In the genomic region with DNA sequence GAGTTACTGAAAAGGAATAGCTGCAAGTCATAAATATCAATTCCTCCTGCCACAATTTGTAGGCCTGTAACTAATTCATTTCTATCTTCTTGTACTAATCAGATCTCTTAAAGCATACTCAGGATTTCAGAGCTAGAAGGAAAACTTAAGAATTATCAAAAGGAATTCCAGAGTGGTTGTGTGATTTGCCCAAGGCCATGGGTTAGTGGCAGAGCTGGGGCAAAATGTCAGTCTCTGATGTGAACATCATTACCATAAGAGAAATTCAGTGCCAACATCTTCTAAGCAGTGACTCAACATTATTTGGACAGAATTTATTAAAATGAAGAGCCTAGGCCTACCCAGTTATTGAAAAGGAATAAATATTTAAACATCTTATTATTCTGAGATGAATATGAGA, we compare ENCODE assay signal across 32 cellular contexts. TPM values are rescaled to one million over a fixed set of nuclear protein-coding genes. Genes with fewer than 3 reads are reported as not detected.
"Had no signal": no experiment of that assay in that cellular context is flagged by ENCODE, and none has a peak within 500 bp of the region (broad histone marks: within the 10 kb centered on the region; RNA-seq: fewer than 3 reads in every experiment).

No MANE protein-coding gene starts in this region.

- H3K36me3 Mint-ChIP-seq: activated CD4-positive, alpha-beta memory T cell treated with anti-CD3 and anti-CD28 coated beads for 36 hours; activated naive CD4-positive, alpha-beta T cell treated with anti-CD3 and anti-CD28 coated beads, Interleukin-2, amount 10 ng/mL, durations not matched to agents 7 days and 5 days; activated naive CD8-positive, alpha-beta T cell treated with anti-CD3 and anti-CD28 coated beads, Interleukin-2, amount 10 ng/mL, durations not matched to agents 7 days and 5 days; immature natural killer cell; naive B cell; stimulated activated naive B cell treated with anti-CD40 and anti-IgM and Interleukin-4, amounts not matched to agents 10 μg/mL and 1 μg/mL and 100 μg/mL, for 72 hours had no signal

- H3K4me3 Mint-ChIP-seq: activated CD4-positive, alpha-beta memory T cell treated with anti-CD3 and anti-CD28 coated beads for 36 hours; activated CD4-positive, alpha-beta T cell treated with anti-CD3 and anti-CD28 coated beads, Interleukin-2, amount 10 ng/mL, durations not matched to agents 24 days and 14 days; activated naive CD4-positive, alpha-beta T cell treated with anti-CD3 and anti-CD28 coated beads, Interleukin-2, amount 10 ng/mL, durations not matched to agents 7 days and 5 days; activated naive CD8-positive, alpha-beta T cell treated with anti-CD3 and anti-CD28 coated beads, Interleukin-2, amount 10 ng/mL, durations not matched to agents 7 days and 5 days; activated T-cell treated with anti-CD3 and anti-CD28 coated beads, Interleukin-2, amount 50 U/mL, for 24 hours; central memory CD8-positive, alpha-beta T cell; immature natural killer cell; naive B cell; nephron progenitor cell; stimulated activated naive B cell treated with anti-CD40 and anti-IgM and Interleukin-4, amounts not matched to agents 10 μg/mL and 1 μg/mL and 100 μg/mL, for 72 hours had no signal

- H3K27me3 Mint-ChIP-seq: activated CD4-positive, alpha-beta memory T cell treated with anti-CD3 and anti-CD28 coated beads for 36 hours; activated naive CD4-positive, alpha-beta T cell treated with anti-CD3 and anti-CD28 coated beads, Interleukin-2, amount 10 ng/mL, durations not matched to agents 7 days and 5 days; activated T-cell treated with anti-CD3 and anti-CD28 coated beads, Interleukin-2, amount 50 U/mL, for 24 hours; central memory CD8-positive, alpha-beta T cell; progenitor cell of endocrine pancreas had no signal

- ATAC-seq: heart left ventricle; left colon; stimulated activated naive B cell treated with anti-CD40 and anti-IgM and Interleukin-4, amounts not matched to agents 10 μg/mL and 1 μg/mL and 100 μg/mL, for 72 hours; upper lobe of right lung had no signal

- H3K27ac ChIP-seq: dorsolateral prefrontal cortex, heart left ventricle, neutrophil, ovary, stomach, thyroid gland, upper lobe of right lung had no signal

- H3K9me3 Mint-ChIP-seq: activated CD4-positive, alpha-beta memory T cell treated with anti-CD3 and anti-CD28 coated beads for 36 hours; activated CD4-positive, alpha-beta T cell treated with anti-CD3 and anti-CD28 coated beads, Interleukin-2, amount 10 ng/mL, durations not matched to agents 24 days and 14 days; activated naive CD4-positive, alpha-beta T cell treated with anti-CD3 and anti-CD28 coated beads, Interleukin-2, amount 10 ng/mL, durations not matched to agents 7 days and 5 days; activated naive CD8-positive, alpha-beta T cell treated with anti-CD3 and anti-CD28 coated beads, Interleukin-2, amount 10 ng/mL, durations not matched to agents 7 days and 5 days; activated T-cell treated with anti-CD3 and anti-CD28 coated beads, Interleukin-2, amount 50 U/mL, for 24 hours; nephron progenitor cell; stimulated activated naive B cell treated with anti-CD40 and anti-IgM and Interleukin-4, amounts not matched to agents 10 μg/mL and 1 μg/mL and 100 μg/mL, for 72 hours had no signal

- H3K36me3 ChIP-seq: heart left ventricle, neutrophil, ovary, stomach, thyroid gland, upper lobe of right lung had no signal

- H3K9me3 ChIP-seq: heart left ventricle, neutrophil, ovary, stomach, thyroid gland, upper lobe of right lung had no signal

- DNase-seq: activated CD4-positive, alpha-beta memory T cell treated with anti-CD3 and anti-CD28 coated beads for 36 hours; activated CD4-positive, alpha-beta T cell treated with anti-CD3 and anti-CD28 coated beads, Interleukin-2, amount 10 ng/mL, durations not matched to agents 24 days and 14 days; activated CD4-positive, CD25-positive, alpha-beta regulatory T cell treated with anti-CD3 and anti-CD28 coated beads, Interleukin-2, amount 50 U/mL, for 72 hours; activated CD8-positive, alpha-beta memory T cell treated with anti-CD3 and anti-CD28 coated beads, Interleukin-2, amount 50 U/mL, for 4 hours; activated gamma-delta T cell; activated naive CD4-positive, alpha-beta T cell treated with anti-CD3 and anti-CD28 coated beads, Interleukin-2, amount 10 ng/mL, durations not matched to agents 7 days and 5 days; activated naive CD8-positive, alpha-beta T cell treated with anti-CD3 and anti-CD28 coated beads, Interleukin-2, amount 10 ng/mL, durations not matched to agents 7 days and 5 days; activated T-cell treated with anti-CD3 and anti-CD28 coated beads, Interleukin-2, amount 50 U/mL, for 24 hours; amygdala; dorsolateral prefrontal cortex; effector memory CD4-positive, alpha-beta T cell; heart left ventricle; hypothalamus; immature natural killer cell; kidney; left colon; mammary epithelial cell; naive B cell; nephron progenitor cell; ovary; stimulated activated CD4-positive, alpha-beta T cell treated with anti-CD3 and anti-CD28 coated beads, Interleukin-1b, Interleukin-23, amount 100 ng/mL, for 48 hours; stimulated activated CD4-positive, alpha-beta T cell treated with anti-CD3 and anti-CD28 coated beads, Interleukin-4, amount 100 ng/mL, for 4 hours; stimulated activated naive B cell treated with anti-CD40 and anti-IgM and Interleukin-4, amounts not matched to agents 10 μg/mL and 1 μg/mL and 100 μg/mL, for 72 hours; stomach; T-helper 2 cell; thyroid gland; upper lobe of right lung had no signal

- H3K27ac Mint-ChIP-seq: activated CD4-positive, alpha-beta memory T cell treated with anti-CD3 and anti-CD28 coated beads for 36 hours; activated CD4-positive, alpha-beta T cell treated with anti-CD3 and anti-CD28 coated beads, Interleukin-2, amount 10 ng/mL, durations not matched to agents 24 days and 14 days; activated naive CD4-positive, alpha-beta T cell treated with anti-CD3 and anti-CD28 coated beads, Interleukin-2, amount 10 ng/mL, durations not matched to agents 7 days and 5 days; activated naive CD8-positive, alpha-beta T cell treated with anti-CD3 and anti-CD28 coated beads, Interleukin-2, amount 10 ng/mL, durations not matched to agents 7 days and 5 days; activated T-cell treated with anti-CD3 and anti-CD28 coated beads, Interleukin-2, amount 50 U/mL, for 24 hours; immature natural killer cell; naive B cell; nephron progenitor cell; progenitor cell of endocrine pancreas; stimulated activated naive B cell treated with anti-CD40 and anti-IgM and Interleukin-4, amounts not matched to agents 10 μg/mL and 1 μg/mL and 100 μg/mL, for 72 hours had no signal

- H3K4me3 ChIP-seq: dorsolateral prefrontal cortex, heart left ventricle, ovary, smooth muscle cell, stomach, thyroid gland, upper lobe of right lung had no signal

- H3K4me1 Mint-ChIP-seq: activated CD4-positive, alpha-beta T cell treated with anti-CD3 and anti-CD28 coated beads, Interleukin-2, amount 10 ng/mL, durations not matched to agents 24 days and 14 days; activated naive CD4-positive, alpha-beta T cell treated with anti-CD3 and anti-CD28 coated beads, Interleukin-2, amount 10 ng/mL, durations not matched to agents 7 days and 5 days; activated naive CD8-positive, alpha-beta T cell treated with anti-CD3 and anti-CD28 coated beads, Interleukin-2, amount 10 ng/mL, durations not matched to agents 7 days and 5 days; central memory CD8-positive, alpha-beta T cell; immature natural killer cell; naive B cell; nephron progenitor cell; stimulated activated naive B cell treated with anti-CD40 and anti-IgM and Interleukin-4, amounts not matched to agents 10 μg/mL and 1 μg/mL and 100 μg/mL, for 72 hours had no signal

RNA-seq across cellular contexts. Expression of gene ST6GALNAC5, which starts 14.4 kb away (rescaled TPM):
- total RNA-seq: activated CD4-positive, alpha-beta memory T cell treated with anti-CD3 and anti-CD28 coated beads for 36 hours; activated CD4-positive, alpha-beta T cell treated with anti-CD3 and anti-CD28 coated beads, Interleukin-2, amount 10 ng/mL, durations not matched to agents 24 days and 14 days; activated CD8-positive, alpha-beta memory T cell treated with anti-CD3 and anti-CD28 coated beads for 36 hours; activated naive CD8-positive, alpha-beta T cell treated with anti-CD3 and anti-CD28 coated beads, Interleukin-2, amount 10 ng/mL, durations not matched to agents 7 days and 5 days had no signal
